ENCODE assay signal across 8 cellular contexts in the genomic region with DNA sequence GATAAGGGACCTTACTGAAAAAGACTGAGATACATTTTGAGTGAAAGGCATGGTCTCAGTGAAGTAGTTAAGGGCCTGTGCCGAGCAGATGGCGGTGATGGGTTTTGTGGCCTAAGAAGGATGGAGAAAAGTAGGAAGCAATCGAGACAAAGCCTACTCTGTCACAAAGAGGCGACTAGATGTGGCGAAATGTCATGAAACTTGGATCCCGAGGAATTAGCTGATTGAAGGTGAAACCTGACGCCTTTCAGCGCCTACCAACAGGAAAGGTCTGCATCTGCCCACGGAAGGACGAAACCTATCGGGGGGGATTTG. TPM values are rescaled to one million over a fixed set of nuclear protein-coding genes. Genes with fewer than 3 reads are reported as not detected.
DNase-seq lines count a peak whose midpoint lies in the region; ATAC-seq, FAIRE-seq and TF ChIP-seq lines count a peak whose summit lies in the region.

No MANE protein-coding gene starts in this region.

- H3K36me3 ChIP-seq in HAP-1 (replicated peaks) = peaks cover 3% of the 10 kb centered on the region; the same call in 1 of the 2 replicates
- H3K36me3 ChIP-seq in hepatocyte (replicated peaks; ENCODE audit: insufficient read depth, low read depth) = no peaks in the 10 kb centered on the region

- no peaks in the 10 kb centered on the region for H3K36me3 Mint-ChIP-seq in WTC11

- no peak for TF ChIP-seq CTCF in WTC11 (IDR thresholded peaks at IDR 0.05)
- TF ChIP-seq CTCF in hepatocyte (IDR thresholded peaks at IDR 0.05; ENCODE audit: poor library complexity) = no peak

- H3K9me3 ChIP-seq in HAP-1 (no peaks in the 10 kb centered on the region), hepatocyte (ENCODE audit: low read depth) (no peaks in the 10 kb centered on the region)

- POLR2A ChIA-PET in WTC11 (lab: Charles Lee) = interaction anchor here (0.5 to 1.4 kb wide), 9 partner anchors 13 to 613 kb away, joined by 3 to 11 read pairs (median 4); a partner anchor contains a TSS

- H3K4me1 ChIP-seq in HAP-1 = peaks cover 3% of the 10 kb centered on the region; the same call in 1 of the 2 replicates
- peaks cover 10% of the 10 kb centered on the region for H3K4me1 ChIP-seq in hepatocyte (ENCODE audit: insufficient read depth)

- DNase-seq in AG20443 (ENCODE audit: low spot score) (peak; percentile 16), HAP-1 (ENCODE audit: low spot score in 2 of 2) (no peak), WTC11 (ENCODE audit: low spot score) (no peak), hepatocyte (ENCODE audit: low spot score) (no peak), urothelium cell line (ENCODE audit: low spot score) (no peak), SKM-1 (lab: John Stamatoyannopoulos, UW; ENCODE audit: unreplicated experiment) (no peak)

- H3K27ac ChIP-seq in hepatocyte (peak overlapping the region; percentile 47), skin epidermis (peak overlapping the region in 20 of 21 experiments; percentile 53 to 95 (median 84))

- H3K27me3 Mint-ChIP-seq in WTC11 (ENCODE audit: low read depth) = no peaks in the 10 kb centered on the region

- H3K27me3 ChIP-seq in HAP-1 (ENCODE audit: low read depth) (no peaks in the 10 kb centered on the region), hepatocyte (no peaks in the 10 kb centered on the region)

- no peaks in the 10 kb centered on the region for H3K9me3 Mint-ChIP-seq in WTC11

- in situ Hi-C loops in HAP-1 (cut with MboI; ENCODE audit: low sequenced_read_pairs) = no loop called here

- WGBS in hepatocyte (ENCODE audit: low lambda C conversion rate, missing lambda C conversion rate) = 7% methylated on average over 11 of the region's 11 CpGs

- peaks cover 9% of the 10 kb centered on the region for H4K20me1 ChIP-seq in hepatocyte (ENCODE audit: insufficient read depth, poor library complexity, severe bottlenecking)

- no peaks in the 10 kb centered on the region for H3K9me2 ChIP-seq in hepatocyte (replicated peaks; ENCODE audit: insufficient read depth)

- peaks cover 13% of the 10 kb centered on the region for H3K4me1 Mint-ChIP-seq in WTC11

- H3K4me2 ChIP-seq in hepatocyte = peak overlapping the region; percentile 75

- H3K4me3 ChIP-seq in HAP-1 = peak overlapping the region; percentile 85
- H3K4me3 ChIP-seq in hepatocyte = peak overlapping the region; percentile 32
- peak overlapping the region; percentile 82 to 93 (median 84) for H3K4me3 ChIP-seq in skin epidermis

- H3K4me3 Mint-ChIP-seq in WTC11 = peak overlapping the region; percentile 95

- H2AFZ ChIP-seq in hepatocyte = peak overlapping the region; percentile 63

- ATAC-seq in WTC11 (peak; percentile 12), HG02970 (IDR thresholded peaks at IDR 0.05; ENCODE audit: low FRiP score, unreplicated experiment) (no peak)

- no peak for FAIRE-seq in urothelium cell line (lab: Jason Lieb, UNC)

- peak overlapping the region; percentile 96 for H3K27ac Mint-ChIP-seq in WTC11

- CTCF ChIA-PET in WTC11 (lab: Charles Lee) = interaction anchor here (1.0 to 2.0 kb wide), 6 partner anchors 18 to 169 kb away, joined by 3 to 11 read pairs (median 3); no protein-coding TSS in a partner anchor

- peaks cover 34% of the 10 kb centered on the region for H3K79me2 ChIP-seq in hepatocyte

TF ChIP-seq in WTC11, 78 proteins besides CTCF, POLR2A, EP300 and RAD21:
- no peak for TF ChIP-seq TEAD1 (CRISPR knock-in tag; IDR thresholded peaks at IDR 0.05)

RNA-seq across cellular contexts. Expression of a gene that starts 0.5 kb away (rescaled TPM):
- total RNA-seq in WTC11 (2021) (24.3 to 26.8 TPM (median 25.4 TPM) in 3 replicates), hepatocyte (16.5 and 17.4 TPM in 2 replicates)
- 7.9 and 9.8 TPM in 2 replicates for polyA plus RNA-seq in hepatocyte

RNA-seq across cellular contexts. Expression of a gene that starts 42.8 kb away (rescaled TPM):
- total RNA-seq in WTC11 (2021) (75.5 to 81.2 TPM (median 79.1 TPM) in 3 replicates), hepatocyte (25.8 and 27.7 TPM in 2 replicates)
- polyA plus RNA-seq in hepatocyte = 19.1 and 24.0 TPM in 2 replicates

Comparison
In these comparisons a context has a peak if more than half of its experiments do, and no peak if none do; other contexts are left out.
1. H3K4me3 ChIP-seq: peak in every context shown above with its lines; median percentile 85 in HAP-1; 84 in skin epidermis; 32 in hepatocyte.